Comparison of ENCODE assay signal across 8 cellular contexts in genomic region chr6:159979136-159979874, GRCh38. TPM values are rescaled to one million over a fixed set of nuclear protein-coding genes. Genes with fewer than 3 reads are reported as not detected.
DNase-seq lines count a peak whose midpoint lies in the region; ATAC-seq and TF ChIP-seq lines count a peak whose summit lies in the region.

No MANE protein-coding gene starts in this region.

- peak overlapping the region; percentile 91 to 97 (median 91) for H3K27ac Mint-ChIP-seq in CD4-positive, CD25-positive, alpha-beta regulatory T cell

- H3K27me3 ChIP-seq in CD4-positive, CD25-positive, alpha-beta regulatory T cell (ENCODE audit: control insufficient read depth, insufficient read depth, low read length) = no peaks in the 10 kb centered on the region
- H3K27me3 ChIP-seq in PC-3 (ENCODE audit: low read length) = no peaks in the 10 kb centered on the region

- H3K9me3 Mint-ChIP-seq in CD4-positive, CD25-positive, alpha-beta regulatory T cell = no peaks in the 10 kb centered on the region

- intact Hi-C loops in PC-3 (cut with micrococcal nuclease) = no loop called here

- POLR2A ChIA-PET in PC-3 (lab: Charles Lee; ENCODE audit: unreplicated experiment) = interaction anchor here (0.6 kb wide), 1 partner anchor 63 kb away, joined by 5 read pairs; no protein-coding TSS in a partner anchor

- H3K9me2 ChIP-seq in PC-3 (replicated peaks; ENCODE audit: low read length) = no peaks in the 10 kb centered on the region

- H3K9me3 ChIP-seq in CD4-positive, CD25-positive, alpha-beta regulatory T cell (ENCODE audit: control insufficient read depth in 2 of 2, low read length in 2 of 2) = no peaks in the 10 kb centered on the region
- H3K9me3 ChIP-seq in PC-3 (ENCODE audit: low read length) = no peaks in the 10 kb centered on the region

- BruUV-seq in PC-3 (replicated peaks; lab: Mats Ljungman, UMichigan) = no TSS peak

- H3K4me3 ChIP-seq in CD4-positive, CD25-positive, alpha-beta regulatory T cell (ENCODE audit: low read depth, low read length) = peak overlapping the region; percentile 43
- H3K4me3 ChIP-seq in PC-3 (ENCODE audit: low read length) = peak overlapping the region; percentile 58

- peak overlapping the region; percentile 88 for H3K9ac ChIP-seq in PC-3 (ENCODE audit: low read length)

- H3K4me2 ChIP-seq in PC-3 (ENCODE audit: low read length) = peak overlapping the region; percentile 82

- no peaks in the 10 kb centered on the region for H3K36me3 ChIP-seq in CD4-positive, CD25-positive, alpha-beta regulatory T cell (ENCODE audit: control insufficient read depth, insufficient read depth, low read length)
- H3K36me3 ChIP-seq in PC-3 (ENCODE audit: low read depth, low read length) = no peaks in the 10 kb centered on the region

- no peak for TF ChIP-seq CTCF in PC-3 (conservative IDR thresholded peaks at IDR 0.05; ENCODE audit: low read depth, low read length)

- H3K36me3 Mint-ChIP-seq in CD4-positive, CD25-positive, alpha-beta regulatory T cell = no peaks in the 10 kb centered on the region

- H4K20me1 ChIP-seq in PC-3 (ENCODE audit: low read length) = 0 out of 2 replicates have a peak, but pooled peaks cover 4% of the 10 kb centered on the region

- H3K4me1 ChIP-seq in CD4-positive, CD25-positive, alpha-beta regulatory T cell (ENCODE audit: control insufficient read depth, insufficient read depth, low read length, poor library complexity, severe bottlenecking) = peaks cover 82% of the 10 kb centered on the region
- H3K4me1 ChIP-seq in PC-3 (ENCODE audit: insufficient read depth, low read length) = peaks cover 59% of the 10 kb centered on the region

- ATAC-seq in CD4-positive, CD25-positive, alpha-beta regulatory T cell (ENCODE audit: low read depth in 2 of 2) = peak; percentile 91 to 94
- ATAC-seq in GM19372 (IDR thresholded peaks at IDR 0.05; ENCODE audit: low read depth, unreplicated experiment) (peak; percentile 50), HG03432 (IDR thresholded peaks at IDR 0.05; ENCODE audit: unreplicated experiment) (peak; percentile 76), PC-3 (peak; percentile 86)

- peaks cover 41 to 95% (median 82%) of the 10 kb centered on the region in 4 donors for H3K4me1 Mint-ChIP-seq in CD4-positive, CD25-positive, alpha-beta regulatory T cell

- peak overlapping the region; percentile 68 for H3K27ac ChIP-seq in CD4-positive, CD25-positive, alpha-beta regulatory T cell (ENCODE audit: insufficient read depth, low read length, poor library complexity, severe bottlenecking)
- H3K27ac ChIP-seq in PC-3 (ENCODE audit: low read length) = peak overlapping the region; percentile 100

- no peaks in the 10 kb centered on the region for H3K27me3 Mint-ChIP-seq in CD4-positive, CD25-positive, alpha-beta regulatory T cell

- H2AFZ ChIP-seq in PC-3 (ENCODE audit: low read length) = no peak overlapping the region

- peak in 1 of 3 donors; percentile 92 for DNase-seq in CD4-positive, CD25-positive, alpha-beta regulatory T cell
- peak; percentile 82 for DNase-seq in PC-3
- DNase-seq in activated gamma-delta T cell treated with anti-CD3 and anti-CD28 coated beads, Interleukin-2, amount 50 U/mL, for 16 hours (ENCODE audit: low read depth) = peak; percentile 68
- DNase-seq in iPS-NIHi7 (ENCODE audit: extremely low spot score) = peak; percentile 48
- DNase-seq in stimulated activated CD8-positive, alpha-beta memory T cell treated with anti-CD3 and anti-CD28 coated beads, Interleukin-2, amount 100 ng/mL, for 1 hour (ENCODE audit: low read depth in 2 of 2) = peak; percentile 46 to 52
- DNase-seq in NCI-H748 (lab: John Stamatoyannopoulos, UW; ENCODE audit: unreplicated experiment) = no peak

- H3F3A ChIP-seq in PC-3 (ENCODE audit: low read length, unreplicated experiment) = peaks cover 4% of the 10 kb centered on the region

- peak overlapping the region; percentile 66 to 73 (median 69) for H3K4me3 Mint-ChIP-seq in CD4-positive, CD25-positive, alpha-beta regulatory T cell

- CTCF ChIA-PET in PC-3 (lab: Charles Lee) = no interaction called here

- H3K79me2 ChIP-seq in PC-3 (ENCODE audit: low read length) = peaks cover 90% of the 10 kb centered on the region

RNA-seq across cellular contexts. Expression of gene IGF2R, which starts 10.4 kb away (rescaled TPM):
- 71.2 TPM for total RNA-seq in CD4-positive, CD25-positive, alpha-beta regulatory T cell
- polyA plus RNA-seq in CD4-positive, CD25-positive, alpha-beta regulatory T cell = 10 to 100 TPM in 2 of 4 donors, 1 to 10 TPM in 2; 8.8 to 13.4 (median 9.8) TPM
- 31.5 and 37.2 TPM in 2 replicates for total RNA-seq in PC-3 (2014; rRNA removed)
